Comparison of ENCODE assay signal across 3 cellular contexts in the genomic region with DNA sequence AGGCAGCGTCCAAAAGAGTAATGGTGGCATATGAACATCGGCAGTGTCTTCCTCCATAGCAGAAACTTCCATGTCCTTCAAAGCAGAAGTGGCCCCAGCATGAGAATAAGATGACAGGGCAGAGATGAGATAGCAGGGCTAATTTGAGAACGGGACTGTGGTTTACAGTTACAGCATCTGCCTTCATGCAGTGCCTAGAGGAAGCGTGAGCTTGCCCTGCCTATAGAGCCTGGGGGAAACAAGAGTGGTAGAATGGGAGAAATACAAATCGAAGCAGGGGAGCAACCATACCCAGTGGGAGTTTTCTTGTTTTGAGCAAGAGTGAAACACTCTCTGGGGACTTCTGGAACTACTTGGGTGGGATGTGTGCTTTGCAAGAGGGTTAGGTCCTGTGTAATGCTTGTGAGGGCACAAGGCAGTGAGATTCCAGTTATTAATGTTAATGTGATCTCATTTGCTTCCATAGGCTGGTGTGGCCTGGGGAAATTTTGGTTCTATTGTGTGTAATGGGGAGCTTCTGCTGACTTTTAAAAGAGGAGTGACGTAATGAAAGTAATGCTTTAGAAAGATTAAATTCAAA.
TF ChIP-seq lines count a peak whose summit lies in the region.

No MANE protein-coding gene starts in this region.

TF ChIP-seq in HepG2, 621 proteins besides CTCF, POLR2A, EP300 and RAD21:
- TF ChIP-seq ATF7 (IDR thresholded peaks at IDR 0.05) (peak; percentile 79), ATF7 (CRISPR knock-in tag; IDR thresholded peaks at IDR 0.05) (no peak), YEATS4 (CRISPR knock-in tag; IDR thresholded peaks at IDR 0.05; ENCODE audit: borderline replicate concordance) (no peak), CREB1 (IDR thresholded peaks at IDR 0.05) (0 out of 2 replicates have a peak, but pooled peaks have one; percentile 6), CREB1 (CRISPR knock-in tag; IDR thresholded peaks at IDR 0.05) (no peak)

TF ChIP-seq in GM12878, 131 proteins besides CTCF, POLR2A, EP300 and RAD21:
- TF ChIP-seq RAD51 (IDR thresholded peaks at IDR 0.05) (no peak), SPI1 (IDR thresholded peaks at IDR 0.05; ENCODE audit: borderline replicate concordance, insufficient read depth, low read depth, low read length) (peak; percentile 15; the same call in 1 of the 2 replicates)
TF ChIP-seq in GM12878: peak in this region for 1.

TF ChIP-seq in SK-N-SH treated with all-trans-retinoic acid at 6 μM for 48 hours, 23 proteins besides CTCF, POLR2A, EP300 and RAD21:
- no peak for TF ChIP-seq ARNTL (CRISPR knock-in tag; IDR thresholded peaks at IDR 0.05; ENCODE audit: borderline replicate concordance, low read depth)
- TF ChIP-seq SNAI2 (CRISPR knock-in tag; IDR thresholded peaks at IDR 0.05) = no peak
- TF ChIP-seq, protein P1, sequence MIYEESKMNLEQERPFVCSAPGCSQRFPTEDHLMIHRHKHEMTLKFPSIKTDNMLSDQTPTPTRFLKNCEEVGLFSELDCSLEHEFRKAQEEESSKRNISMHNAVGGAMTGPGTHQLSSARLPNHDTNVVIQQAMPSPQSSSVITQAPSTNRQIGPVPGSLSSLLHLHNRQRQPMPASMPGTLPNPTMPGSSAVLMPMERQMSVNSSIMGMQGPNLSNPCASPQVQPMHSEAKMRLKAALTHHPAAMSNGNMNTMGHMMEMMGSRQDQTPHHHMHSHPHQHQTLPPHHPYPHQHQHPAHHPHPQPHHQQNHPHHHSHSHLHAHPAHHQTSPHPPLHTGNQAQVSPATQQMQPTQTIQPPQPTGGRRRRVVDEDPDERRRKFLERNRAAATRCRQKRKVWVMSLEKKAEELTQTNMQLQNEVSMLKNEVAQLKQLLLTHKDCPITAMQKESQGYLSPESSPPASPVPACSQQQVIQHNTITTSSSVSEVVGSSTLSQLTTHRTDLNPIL (CRISPR knock-in tag; IDR thresholded peaks at IDR 0.05; ENCODE audit: low read depth) = no peak
- no peak for TF ChIP-seq TOX (CRISPR knock-in tag; IDR thresholded peaks at IDR 0.05; ENCODE audit: borderline replicate concordance)
- TF ChIP-seq, protein P2, sequence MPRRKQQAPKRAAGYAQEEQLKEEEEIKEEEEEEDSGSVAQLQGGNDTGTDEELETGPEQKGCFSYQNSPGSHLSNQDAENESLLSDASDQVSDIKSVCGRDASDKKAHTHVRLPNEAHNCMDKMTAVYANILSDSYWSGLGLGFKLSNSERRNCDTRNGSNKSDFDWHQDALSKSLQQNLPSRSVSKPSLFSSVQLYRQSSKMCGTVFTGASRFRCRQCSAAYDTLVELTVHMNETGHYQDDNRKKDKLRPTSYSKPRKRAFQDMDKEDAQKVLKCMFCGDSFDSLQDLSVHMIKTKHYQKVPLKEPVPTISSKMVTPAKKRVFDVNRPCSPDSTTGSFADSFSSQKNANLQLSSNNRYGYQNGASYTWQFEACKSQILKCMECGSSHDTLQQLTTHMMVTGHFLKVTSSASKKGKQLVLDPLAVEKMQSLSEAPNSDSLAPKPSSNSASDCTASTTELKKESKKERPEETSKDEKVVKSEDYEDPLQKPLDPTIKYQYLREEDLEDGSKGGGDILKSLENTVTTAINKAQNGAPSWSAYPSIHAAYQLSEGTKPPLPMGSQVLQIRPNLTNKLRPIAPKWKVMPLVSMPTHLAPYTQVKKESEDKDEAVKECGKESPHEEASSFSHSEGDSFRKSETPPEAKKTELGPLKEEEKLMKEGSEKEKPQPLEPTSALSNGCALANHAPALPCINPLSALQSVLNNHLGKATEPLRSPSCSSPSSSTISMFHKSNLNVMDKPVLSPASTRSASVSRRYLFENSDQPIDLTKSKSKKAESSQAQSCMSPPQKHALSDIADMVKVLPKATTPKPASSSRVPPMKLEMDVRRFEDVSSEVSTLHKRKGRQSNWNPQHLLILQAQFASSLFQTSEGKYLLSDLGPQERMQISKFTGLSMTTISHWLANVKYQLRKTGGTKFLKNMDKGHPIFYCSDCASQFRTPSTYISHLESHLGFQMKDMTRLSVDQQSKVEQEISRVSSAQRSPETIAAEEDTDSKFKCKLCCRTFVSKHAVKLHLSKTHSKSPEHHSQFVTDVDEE (CRISPR knock-in tag; IDR thresholded peaks at IDR 0.05) = no peak
- no peak for TF ChIP-seq ZNF70 (CRISPR knock-in tag; IDR thresholded peaks at IDR 0.05)
- no peak for TF ChIP-seq RARB (CRISPR knock-in tag; IDR thresholded peaks at IDR 0.05)
- no peak for TF ChIP-seq ZFP3 (CRISPR knock-in tag; IDR thresholded peaks at IDR 0.05)
- TF ChIP-seq TCF4 (CRISPR knock-in tag; IDR thresholded peaks at IDR 0.05; ENCODE audit: borderline replicate concordance) = no peak
- no peak for TF ChIP-seq ESRRG (CRISPR knock-in tag; IDR thresholded peaks at IDR 0.05)
- no peak for TF ChIP-seq GLIS3 (CRISPR knock-in tag; IDR thresholded peaks at IDR 0.05)
- no peak for TF ChIP-seq PPARA (CRISPR knock-in tag; IDR thresholded peaks at IDR 0.05; ENCODE audit: borderline replicate concordance)
- TF ChIP-seq, protein P3, sequence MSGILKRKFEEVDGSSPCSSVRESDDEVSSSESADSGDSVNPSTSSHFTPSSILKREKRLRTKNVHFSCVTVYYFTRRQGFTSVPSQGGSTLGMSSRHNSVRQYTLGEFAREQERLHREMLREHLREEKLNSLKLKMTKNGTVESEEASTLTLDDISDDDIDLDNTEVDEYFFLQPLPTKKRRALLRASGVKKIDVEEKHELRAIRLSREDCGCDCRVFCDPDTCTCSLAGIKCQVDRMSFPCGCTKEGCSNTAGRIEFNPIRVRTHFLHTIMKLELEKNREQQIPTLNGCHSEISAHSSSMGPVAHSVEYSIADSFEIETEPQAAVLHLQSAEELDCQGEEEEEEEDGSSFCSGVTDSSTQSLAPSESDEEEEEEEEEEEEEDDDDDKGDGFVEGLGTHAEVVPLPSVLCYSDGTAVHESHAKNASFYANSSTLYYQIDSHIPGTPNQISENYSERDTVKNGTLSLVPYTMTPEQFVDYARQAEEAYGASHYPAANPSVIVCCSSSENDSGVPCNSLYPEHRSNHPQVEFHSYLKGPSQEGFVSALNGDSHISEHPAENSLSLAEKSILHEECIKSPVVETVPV (CRISPR knock-in tag; IDR thresholded peaks at IDR 0.05) = no peak
- no peak for TF ChIP-seq ZNF565 (CRISPR knock-in tag; conservative IDR thresholded peaks at IDR 0.05; ENCODE audit: low read depth)
- TF ChIP-seq ZC3H10 (CRISPR knock-in tag; IDR thresholded peaks at IDR 0.05) = no peak
- no peak for TF ChIP-seq CSDC2 (CRISPR knock-in tag; IDR thresholded peaks at IDR 0.05)
- TF ChIP-seq ISL1 (CRISPR knock-in tag; IDR thresholded peaks at IDR 0.05) = no peak
- TF ChIP-seq, protein P4, sequence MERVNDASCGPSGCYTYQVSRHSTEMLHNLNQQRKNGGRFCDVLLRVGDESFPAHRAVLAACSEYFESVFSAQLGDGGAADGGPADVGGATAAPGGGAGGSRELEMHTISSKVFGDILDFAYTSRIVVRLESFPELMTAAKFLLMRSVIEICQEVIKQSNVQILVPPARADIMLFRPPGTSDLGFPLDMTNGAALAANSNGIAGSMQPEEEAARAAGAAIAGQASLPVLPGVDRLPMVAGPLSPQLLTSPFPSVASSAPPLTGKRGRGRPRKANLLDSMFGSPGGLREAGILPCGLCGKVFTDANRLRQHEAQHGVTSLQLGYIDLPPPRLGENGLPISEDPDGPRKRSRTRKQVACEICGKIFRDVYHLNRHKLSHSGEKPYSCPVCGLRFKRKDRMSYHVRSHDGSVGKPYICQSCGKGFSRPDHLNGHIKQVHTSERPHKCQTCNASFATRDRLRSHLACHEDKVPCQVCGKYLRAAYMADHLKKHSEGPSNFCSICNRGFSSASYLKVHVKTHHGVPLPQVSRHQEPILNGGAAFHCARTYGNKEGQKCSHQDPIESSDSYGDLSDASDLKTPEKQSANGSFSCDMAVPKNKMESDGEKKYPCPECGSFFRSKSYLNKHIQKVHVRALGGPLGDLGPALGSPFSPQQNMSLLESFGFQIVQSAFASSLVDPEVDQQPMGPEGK (CRISPR knock-in tag; IDR thresholded peaks at IDR 0.05; ENCODE audit: borderline replicate concordance) = no peak
- TF ChIP-seq ZNF8 (CRISPR knock-in tag; IDR thresholded peaks at IDR 0.05) = no peak
- no peak for TF ChIP-seq BACH2 (CRISPR knock-in tag; IDR thresholded peaks at IDR 0.05; ENCODE audit: borderline replicate concordance)
